In the genomic region with DNA sequence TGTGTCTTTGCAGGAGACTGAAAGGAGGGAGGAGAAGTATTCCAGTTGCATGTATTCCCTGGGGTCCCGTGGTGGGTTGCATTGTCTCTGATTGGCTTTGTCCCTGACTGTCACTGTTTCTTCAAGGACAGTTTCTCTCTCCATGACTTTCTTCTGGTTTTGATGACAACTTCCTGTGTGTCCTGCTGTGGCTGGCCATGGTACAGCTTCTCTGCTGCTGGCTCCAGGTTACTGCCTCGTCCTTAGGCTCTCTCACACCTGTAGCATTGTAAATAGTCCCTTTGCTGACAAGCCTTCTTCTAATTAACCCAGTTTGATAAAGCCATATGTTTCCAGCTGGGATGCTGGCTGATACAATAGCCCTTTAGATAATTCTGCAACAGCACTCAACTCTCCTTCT, we compare ENCODE assay signal across 32 cellular contexts.
"Had no signal": no experiment of that assay in that cellular context is flagged by ENCODE, and none has a peak within 500 bp of the region (broad histone marks: within the 10 kb centered on the region; RNA-seq: fewer than 3 reads in every experiment).

No MANE protein-coding gene starts in this region.

- H3K4me1 Mint-ChIP-seq: activated naive CD4-positive, alpha-beta T cell treated with anti-CD3 and anti-CD28 coated beads, Interleukin-2, amount 10 ng/mL, durations not matched to agents 7 days and 5 days had no signal

- H3K36me3 Mint-ChIP-seq: activated naive CD4-positive, alpha-beta T cell treated with anti-CD3 and anti-CD28 coated beads, Interleukin-2, amount 10 ng/mL, durations not matched to agents 7 days and 5 days; activated naive CD8-positive, alpha-beta T cell treated with anti-CD3 and anti-CD28 coated beads, Interleukin-2, amount 10 ng/mL, durations not matched to agents 7 days and 5 days; natural killer cell treated with Interleukin-12 subunit alpha and Interleukin-12 subunit beta and Interleukin-15 and Interleukin-18, amount 100 ng/mL, for 72 hours; stimulated activated naive B cell treated with anti-CD40 and anti-IgM and Interleukin-4, amounts not matched to agents 10 μg/mL and 1 μg/mL and 100 μg/mL, for 72 hours had no signal

- H3K27me3 ChIP-seq: brain microvascular endothelial cell, esophagus muscularis mucosa, heart right ventricle, neutrophil, sigmoid colon, stomach, thyroid gland, upper lobe of left lung had no signal

- H3K36me3 ChIP-seq: brain microvascular endothelial cell, esophagus muscularis mucosa, heart right ventricle, left ventricle myocardium inferior, neutrophil, sigmoid colon, stomach, thyroid gland, upper lobe of left lung had no signal

- H3K4me3 ChIP-seq: esophagus muscularis mucosa, heart right ventricle, left ventricle myocardium inferior, lung, mucosa of descending colon, sigmoid colon, stomach, thyroid gland, upper lobe of left lung had no signal

- H3K9me3 ChIP-seq: esophagus muscularis mucosa, heart right ventricle, left ventricle myocardium inferior, mucosa of descending colon, neutrophil, sigmoid colon, stomach, thyroid gland, upper lobe of left lung had no signal

- H3K27ac ChIP-seq: brain microvascular endothelial cell, esophagus muscularis mucosa, foreskin keratinocyte, heart right ventricle, left ventricle myocardium inferior, neutrophil, sigmoid colon, stomach, thyroid gland, upper lobe of left lung, VCaP had no signal

- H3K27ac Mint-ChIP-seq: activated naive CD4-positive, alpha-beta T cell treated with anti-CD3 and anti-CD28 coated beads, Interleukin-2, amount 10 ng/mL, durations not matched to agents 7 days and 5 days; activated naive CD8-positive, alpha-beta T cell treated with anti-CD3 and anti-CD28 coated beads, Interleukin-2, amount 10 ng/mL, durations not matched to agents 7 days and 5 days; activated T-helper 1 cell treated with anti-CD3 and anti-CD28 coated beads, Interleukin-12 subunit alpha, Interleukin-12 subunit beta, Interleukin-2, Interleukin-4 antibody, amounts not matched to agents 30 ng/mL and 10 ng/mL and 1 ng/mL, durations not matched to agents 14 hours and 24 hours and 36 hours; natural killer cell treated with Interleukin-12 subunit alpha and Interleukin-12 subunit beta and Interleukin-15 and Interleukin-18, amount 100 ng/mL, for 72 hours; progenitor cell of endocrine pancreas; stimulated activated naive B cell treated with anti-CD40 and anti-IgM and Interleukin-4, amounts not matched to agents 10 μg/mL and 1 μg/mL and 100 μg/mL, for 72 hours; T-helper 1 cell treated with Interleukin-12 subunit alpha and Interleukin-12 subunit beta and Interleukin-4 antibody, amounts not matched to agents 30 μg/mL and 1 μg/mL, for 36 hours had no signal

- ATAC-seq: foreskin keratinocyte; heart right ventricle; mucosa of descending colon; natural killer cell treated with Interleukin-12 subunit alpha and Interleukin-12 subunit beta and Interleukin-15 and Interleukin-18, amount 100 ng/mL, for 72 hours; stimulated activated naive B cell treated with anti-CD40 and anti-IgM and Interleukin-4, amounts not matched to agents 10 μg/mL and 1 μg/mL and 100 μg/mL, for 72 hours had no signal

- H3K4me1 ChIP-seq: foreskin keratinocyte, left ventricle myocardium inferior, thyroid gland had no signal

- H3K9me3 Mint-ChIP-seq: activated naive CD4-positive, alpha-beta T cell treated with anti-CD3 and anti-CD28 coated beads, Interleukin-2, amount 10 ng/mL, durations not matched to agents 7 days and 5 days; activated naive CD8-positive, alpha-beta T cell treated with anti-CD3 and anti-CD28 coated beads, Interleukin-2, amount 10 ng/mL, durations not matched to agents 7 days and 5 days; activated T-helper 1 cell treated with anti-CD3 and anti-CD28 coated beads, Interleukin-12 subunit alpha, Interleukin-12 subunit beta, Interleukin-2, Interleukin-4 antibody, amounts not matched to agents 30 ng/mL and 10 ng/mL and 1 ng/mL, durations not matched to agents 14 hours and 24 hours and 36 hours; natural killer cell treated with Interleukin-12 subunit alpha and Interleukin-12 subunit beta and Interleukin-15 and Interleukin-18, amount 100 ng/mL, for 72 hours; stimulated activated naive B cell treated with anti-CD40 and anti-IgM and Interleukin-4, amounts not matched to agents 10 μg/mL and 1 μg/mL and 100 μg/mL, for 72 hours; T-helper 1 cell treated with Interleukin-12 subunit alpha and Interleukin-12 subunit beta and Interleukin-4 antibody, amounts not matched to agents 30 μg/mL and 1 μg/mL, for 36 hours had no signal

- DNase-seq: activated CD4-positive, alpha-beta T cell treated with anti-CD3 and anti-CD28 coated beads for 4 hours; activated CD4-positive, alpha-beta T cell treated with anti-CD3 and anti-CD28 coated beads, Interleukin-2, amount 50 U/mL, for 4 hours; activated CD8-positive, alpha-beta memory T cell treated with anti-CD3 and anti-CD28 coated beads, Interleukin-2, amount 50 U/mL, for 4 hours; activated gamma-delta T cell; activated naive CD4-positive, alpha-beta T cell treated with anti-CD3 and anti-CD28 coated beads, Interleukin-2, amount 10 ng/mL, durations not matched to agents 7 days and 5 days; activated naive CD8-positive, alpha-beta T cell treated with anti-CD3 and anti-CD28 coated beads, Interleukin-2, amount 10 ng/mL, durations not matched to agents 7 days and 5 days; activated T-cell treated with anti-CD3 and anti-CD28 coated beads, Interleukin-2, amount 50 U/mL, for 1 hour; amniotic stem cell; brain microvascular endothelial cell; cortex of kidney; foreskin keratinocyte; heart right ventricle; left ventricle myocardium inferior; mucosa of descending colon; small intestine; stimulated activated CD4-positive, alpha-beta T cell treated with anti-CD3 and anti-CD28 coated beads, Interleukin-1b, Interleukin-23, amount 100 ng/mL, for 48 hours; stimulated activated CD4-positive, alpha-beta T cell treated with anti-CD3 and anti-CD28 coated beads, Interleukin-4, amount 100 ng/mL, for 4 hours; stimulated activated naive B cell treated with anti-CD40 and anti-IgM and Interleukin-4, amounts not matched to agents 10 μg/mL and 1 μg/mL and 100 μg/mL, for 72 hours; stomach; SW 1271; T-helper 9 cell; thyroid gland; upper lobe of left lung had no signal

- H3K4me3 Mint-ChIP-seq: activated naive CD4-positive, alpha-beta T cell treated with anti-CD3 and anti-CD28 coated beads, Interleukin-2, amount 10 ng/mL, durations not matched to agents 7 days and 5 days; activated naive CD8-positive, alpha-beta T cell treated with anti-CD3 and anti-CD28 coated beads, Interleukin-2, amount 10 ng/mL, durations not matched to agents 7 days and 5 days; activated T-helper 1 cell treated with anti-CD3 and anti-CD28 coated beads, Interleukin-12 subunit alpha, Interleukin-12 subunit beta, Interleukin-2, Interleukin-4 antibody, amounts not matched to agents 30 ng/mL and 10 ng/mL and 1 ng/mL, durations not matched to agents 14 hours and 24 hours and 36 hours; natural killer cell treated with Interleukin-12 subunit alpha and Interleukin-12 subunit beta and Interleukin-15 and Interleukin-18, amount 100 ng/mL, for 72 hours; stimulated activated naive B cell treated with anti-CD40 and anti-IgM and Interleukin-4, amounts not matched to agents 10 μg/mL and 1 μg/mL and 100 μg/mL, for 72 hours; T-helper 1 cell treated with Interleukin-12 subunit alpha and Interleukin-12 subunit beta and Interleukin-4 antibody, amounts not matched to agents 30 μg/mL and 1 μg/mL, for 36 hours had no signal
